In the genomic region with DNA sequence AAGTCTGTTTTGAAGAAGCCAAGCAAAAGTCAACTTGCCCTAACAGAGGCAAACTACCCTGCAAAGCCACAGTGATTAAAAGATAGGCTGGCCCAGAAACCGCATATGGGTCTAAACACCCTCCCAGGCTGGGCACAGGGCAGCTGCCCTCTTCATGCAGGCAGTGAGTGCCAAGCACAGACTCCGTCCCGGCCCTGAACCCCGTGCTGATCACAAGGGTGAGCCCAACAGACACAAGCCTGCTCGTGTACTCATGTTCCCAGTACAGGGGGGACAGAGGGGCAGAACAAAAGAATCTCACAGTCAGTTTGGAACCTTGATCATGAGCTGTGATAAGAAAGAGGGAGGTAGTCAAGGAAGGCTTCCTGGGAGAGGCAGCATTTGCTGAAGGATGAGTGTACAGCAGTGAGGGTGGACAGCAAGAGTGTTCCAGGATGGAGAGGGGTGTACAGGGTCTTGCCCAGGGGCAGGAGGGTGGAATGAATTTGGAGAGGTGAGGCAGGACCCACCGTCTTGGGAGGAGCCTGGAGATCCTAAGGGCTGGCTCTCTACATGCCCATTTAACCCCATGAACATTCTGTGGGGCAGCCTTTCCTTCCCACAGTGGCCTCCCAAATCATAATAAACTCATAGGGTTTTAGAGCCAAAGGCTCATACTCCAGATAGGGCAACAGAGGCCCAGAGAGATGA, we compare ENCODE assay signal across 27 cellular contexts. TPM values are rescaled to one million over a fixed set of nuclear protein-coding genes. Genes with fewer than 3 reads are reported as not detected.
"Had no signal": no experiment of that assay in that cellular context is flagged by ENCODE, and none has a peak within 500 bp of the region (broad histone marks: within the 10 kb centered on the region; RNA-seq: fewer than 3 reads in every experiment).

No MANE protein-coding gene starts in this region.

- H3K4me3 ChIP-seq: right lobe of liver, smooth muscle cell, thyroid gland had no signal

- DNase-seq: activated CD4-positive, alpha-beta T cell treated with anti-CD3 and anti-CD28 coated beads, Interleukin-2, amount 10 ng/mL, durations not matched to agents 7 days and 5 days; activated CD4-positive, CD25-positive, alpha-beta regulatory T cell treated with anti-CD3 and anti-CD28 coated beads, Interleukin-2, amount 50 U/mL, for 72 hours; activated naive CD4-positive, alpha-beta T cell treated with anti-CD3 and anti-CD28 coated beads, Interleukin-2, amount 10 ng/mL, durations not matched to agents 7 days and 5 days; activated naive CD8-positive, alpha-beta T cell treated with anti-CD3 and anti-CD28 coated beads, Interleukin-2, amount 50 U/mL, for 24 hours; activated T-cell treated with anti-CD3 and anti-CD28 coated beads, Interleukin-2, amount 50 U/mL, for 1 hour; caudate nucleus; dermis blood vessel endothelial cell; effector memory CD4-positive, alpha-beta T cell; foreskin melanocyte; left ventricle myocardium superior; mammary epithelial cell; midbrain; nucleus accumbens; SK-N-SH; stimulated activated CD4-positive, alpha-beta T cell treated with anti-CD3 and anti-CD28 coated beads, Interleukin-2, amount 100 ng/mL, for 48 hours; stimulated activated naive CD4-positive, alpha-beta T cell treated with Interleukin-2 at 50 U/mL for 16 hours; thyroid gland had no signal

- H3K36me3 ChIP-seq: right lobe of liver, thyroid gland had no signal

- ATAC-seq: activated naive CD8-positive, alpha-beta T cell treated with anti-CD3 and anti-CD28 coated beads, Interleukin-2, amount 50 U/mL, for 24 hours; esophagus mucosa; left ventricle myocardium superior; natural killer cell treated with Interleukin-12 subunit alpha and Interleukin-12 subunit beta and Interleukin-15 and Interleukin-18, amount 100 ng/mL, for 72 hours; right lobe of liver had no signal

- H3K4me2 ChIP-seq: SK-N-SH, smooth muscle cell had no signal

- H3K27ac ChIP-seq: right lobe of liver, thyroid gland, VCaP had no signal

- H3K4me1 ChIP-seq: right lobe of liver, thyroid gland had no signal

- H3K27me3 ChIP-seq: right lobe of liver, thyroid gland had no signal

- H3K9me3 ChIP-seq: right lobe of liver, SK-N-SH, thyroid gland had no signal

- FAIRE-seq: endothelial cell of umbilical vein had no signal

RNA-seq across cellular contexts. Expression of gene PRR23E, which starts 43.2 kb away (rescaled TPM):
- total RNA-seq: activated CD4-positive, alpha-beta T cell treated with anti-CD3 and anti-CD28 coated beads, Interleukin-2, amount 10 ng/mL, durations not matched to agents 7 days and 5 days; activated T-helper 2 cell treated with anti-CD3 and anti-CD28 coated beads, Interferon-gamma antibody, Interleukin-2, Interleukin-4, amounts not matched to agents 10 μg/mL and 5 μg/mL and 100 μg/mL, durations not matched to agents 14 hours and 24 hours and 36 hours; dermis blood vessel endothelial cell; endothelial cell of umbilical vein; esophagus mucosa; left ventricle myocardium superior; mammary epithelial cell; natural killer cell treated with Interleukin-12 subunit alpha and Interleukin-12 subunit beta and Interleukin-15 and Interleukin-18, amount 100 ng/mL, for 72 hours; right lobe of liver; smooth muscle cell; subcutaneous adipose tissue; T-helper 2 cell treated with Interferon-gamma antibody and Interleukin-4, amounts not matched to agents 100 ng/mL and 5 ng/mL, for 36 hours; thyroid gland; ureter had no signal
- polyA plus RNA-seq: endothelial cell of umbilical vein, mammary epithelial cell, SK-N-SH, smooth muscle cell had no signal
